In genomic region chr18:59400407-59400806, GRCh38 we compare ENCODE assay signal across 34 cellular contexts.
"Had no signal": no experiment of that assay in that cellular context is flagged by ENCODE, and none has a peak within 500 bp of the region (broad histone marks: within the 10 kb centered on the region; RNA-seq: fewer than 3 reads in every experiment).

No MANE protein-coding gene starts in this region.

- DNase-seq: Karpas-422, Kasumi-1, MG63, MM.1S, MV-4-11, NCI-H1048, NCI-H1092, NCI-H1092 treated with DMSO at 0.1 percent for 48 hours, NCI-H1105, NCI-H1105 treated with DMSO at 0.1 percent for 48 hours, NCI-H1417, NCI-H1417 treated with DMSO at 0.1 percent for 48 hours, NCI-H1436, NCI-H146, NCI-H1694, NCI-H1694 treated with DMSO at 0.1 percent for 48 hours, NCI-H187, NCI-H187 treated with DMSO at 0.1 percent for 48 hours, NCI-H1930, NCI-H2029, NCI-H2029 treated with DMSO at 0.1 percent for 48 hours, NCI-H2081, NCI-H2081 treated with DMSO at 0.1 percent for 48 hours, NCI-H2107, NCI-H2171, NCI-H2171 treated with DMSO at 0.1 percent for 48 hours, NCI-H2227 treated with DMSO at 0.1 percent for 48 hours, NCI-H226, NCI-H345, NCI-H446, NCI-H446 treated with DMSO at 0.1 percent for 48 hours, NCI-H510A, NCI-H510A treated with DMSO at 0.1 percent for 48 hours, NCI-H524 had no signal

- H3K9me3 ChIP-seq: MG63 had no signal

- H3K27me3 ChIP-seq: MG63 had no signal

- H3K4me3 ChIP-seq: MG63 had no signal

- H3K36me3 ChIP-seq: MG63 had no signal
